ENCODE assay signal across 29 cellular contexts in the genomic region with DNA sequence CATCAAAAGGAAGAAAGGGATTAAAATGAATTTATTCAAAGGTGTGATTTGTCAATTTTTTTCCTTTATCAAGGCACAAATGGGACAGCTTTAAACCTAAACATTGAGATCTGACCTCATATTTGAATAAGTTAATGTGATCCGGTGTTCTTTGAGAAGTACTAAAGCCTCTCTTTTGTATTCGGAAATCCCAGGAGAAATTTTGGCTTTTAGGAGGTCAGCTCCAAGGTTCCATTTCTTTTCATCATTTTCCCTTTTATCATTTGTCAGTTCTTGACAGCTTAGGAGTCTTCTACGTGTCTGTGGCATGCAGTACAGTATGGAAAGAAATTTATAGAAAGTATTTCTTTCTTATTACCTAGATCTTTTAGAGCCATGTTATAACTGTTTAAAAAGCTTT.
"Had no signal": no experiment of that assay in that cellular context is flagged by ENCODE, and none has a peak within 500 bp of the region (broad histone marks: within the 10 kb centered on the region; RNA-seq: fewer than 3 reads in every experiment).

No MANE protein-coding gene starts in this region.

- H3K27me3 ChIP-seq: adrenal gland, ascending aorta, body of pancreas, brain microvascular endothelial cell, breast epithelium, cardiac muscle cell had no signal

- H3K27ac ChIP-seq: adrenal gland, ascending aorta, body of pancreas, brain microvascular endothelial cell, breast epithelium, cardiac muscle cell had no signal

- H3K36me3 ChIP-seq: adrenal gland, ascending aorta, brain microvascular endothelial cell, breast epithelium, cardiac muscle cell had no signal

- H3K9me3 ChIP-seq: adrenal gland, ascending aorta, body of pancreas, breast epithelium had no signal

- DNase-seq: activated effector memory CD4-positive, alpha-beta T cell treated with anti-CD3 and anti-CD28 coated beads, Interleukin-2, amount 50 U/mL, for 16 hours; activated effector memory CD4-positive, alpha-beta T cell treated with Interleukin-2 at 50 U/mL for 16 hours; activated gamma-delta T cell; activated gamma-delta T cell treated with Interleukin-2 at 50 U/mL for 16 hours; activated naive CD4-positive, alpha-beta T cell; activated naive CD4-positive, alpha-beta T cell treated with anti-CD3 and anti-CD28 coated beads for 36 hours; activated naive CD4-positive, alpha-beta T cell treated with anti-CD3 and anti-CD28 coated beads, Interleukin-2, amount 10 ng/mL, durations not matched to agents 7 days and 5 days; activated naive CD4-positive, alpha-beta T cell treated with anti-CD3 and anti-CD28 coated beads, Interleukin-2, amount 50 U/mL, for 16 hours; activated naive CD4-positive, alpha-beta T cell treated with Interleukin-2 at 50 U/mL for 16 hours; activated naive CD8-positive, alpha-beta T cell treated with anti-CD3 and anti-CD28 coated beads for 36 hours; activated naive CD8-positive, alpha-beta T cell treated with anti-CD3 and anti-CD28 coated beads, Interleukin-2, amount 10 ng/mL, durations not matched to agents 7 days and 5 days; activated naive CD8-positive, alpha-beta T cell treated with anti-CD3 and anti-CD28 coated beads, Interleukin-2, amount 50 U/mL, for 24 hours; activated T-cell treated with anti-CD3 and anti-CD28 coated beads, Interleukin-2, amount 50 U/mL, for 24 hours; activated T-cell treated with anti-CD3 and anti-CD28 coated beads, Interleukin-2, amount 50 U/mL, for 4 hours; activated T-cell treated with anti-CD3 and anti-CD28 coated beads, Interleukin-2, amount 50 U/mL, for 48 hours; activated T-cell treated with anti-CD3 and anti-CD28 coated beads, Interleukin-2, amount 50 U/mL, for 72 hours; adrenal gland; amniotic stem cell; amygdala; anterior cingulate cortex; aorta; body of pancreas; brain microvascular endothelial cell; caudate nucleus; central memory CD4-positive, alpha-beta T cell; cerebellar nuclear complex had no signal

- H3K4me3 ChIP-seq: adrenal gland, ascending aorta, body of pancreas, breast epithelium, cardiac muscle cell had no signal
